ENCODE assay signal across 8 cellular contexts in genomic region chr16:50282010-50282538, GRCh38. TPM values are rescaled to one million over a fixed set of nuclear protein-coding genes. Genes with fewer than 3 reads are reported as not detected.
DNase-seq lines count a peak whose midpoint lies in the region; ATAC-seq and TF ChIP-seq lines count a peak whose summit lies in the region.

No MANE protein-coding gene starts in this region.

- peaks cover 28% of the 10 kb centered on the region for H3K36me3 Mint-ChIP-seq in activated naive CD4-positive, alpha-beta T cell treated with anti-CD3 and anti-CD28 coated beads for 36 hours (ENCODE audit: low read depth)

- CTCF ChIA-PET in activated naive CD4-positive, alpha-beta T cell treated with anti-CD3 and anti-CD28 coated beads for 36 hours (lab: Charles Lee): interaction anchor here (0.5 to 1.2 kb wide), 7 partner anchors 16 to 417 kb away, joined by 3 to 6 read pairs (median 4); partner anchors contain the start of gene CNEP1R1
- CTCF ChIA-PET in A673 (lab: Charles Lee): no interaction called here

- H3K4me3 ChIP-seq in stomach: peak overlapping the region in 1 of 4 donors; percentile 8
- no peak overlapping the region for H3K4me3 ChIP-seq in A673 (ENCODE audit: low read depth, low read length, poor library complexity, severe bottlenecking)

- H3K27ac Mint-ChIP-seq in activated naive CD4-positive, alpha-beta T cell treated with anti-CD3 and anti-CD28 coated beads for 36 hours: peak overlapping the region; percentile 16

- H3K36me3 ChIP-seq in stomach (peaks cover 0 to 3% (median 0%) of the 10 kb centered on the region in 4 donors), A673 (ENCODE audit: insufficient read depth, low read length, poor library complexity, severe bottlenecking) (no peaks in the 10 kb centered on the region)

- H3K4me1 Mint-ChIP-seq in activated naive CD4-positive, alpha-beta T cell treated with anti-CD3 and anti-CD28 coated beads for 36 hours (ENCODE audit: low read depth): peaks cover 89% of the 10 kb centered on the region

- TF ChIP-seq CTCF in GM13976 (IDR thresholded peaks at IDR 0.05; ENCODE audit: borderline replicate concordance, control extremely low read depth, extremely low read depth, insufficient read depth, missing control alignments) (no peak), stomach (IDR thresholded peaks at IDR 0.05) (no peak), A673 (conservative IDR thresholded peaks at IDR 0.05; ENCODE audit: low read depth, low read length) (no peak)

- peak; percentile 84 for DNase-seq in GM13976 (ENCODE audit: low spot score)
- peak; percentile 97 for DNase-seq in NOMO-1 treated with DMSO at 0.1 percent for 48 hours (lab: John Stamatoyannopoulos, UW; ENCODE audit: unreplicated experiment)
- peak; percentile 75 for DNase-seq in activated naive CD4-positive, alpha-beta T cell treated with anti-CD3 and anti-CD28 coated beads for 36 hours
- DNase-seq in left colon: peak; percentile 68 to 79
- DNase-seq in stomach: peak; percentile 69
- DNase-seq in G401 (ENCODE audit: low spot score): no peak
- no peak for DNase-seq in A673 (ENCODE audit: low spot score)

- H3K4me3 Mint-ChIP-seq in activated naive CD4-positive, alpha-beta T cell treated with anti-CD3 and anti-CD28 coated beads for 36 hours: peak overlapping the region; percentile 39

- no peaks in the 10 kb centered on the region for H3K27me3 Mint-ChIP-seq in activated naive CD4-positive, alpha-beta T cell treated with anti-CD3 and anti-CD28 coated beads for 36 hours (ENCODE audit: low read depth)

- H3K9me3 ChIP-seq in stomach (no peaks in the 10 kb centered on the region), A673 (ENCODE audit: low read depth, low read length, poor library complexity, severe bottlenecking) (no peaks in the 10 kb centered on the region)

- POLR2A ChIA-PET in A673 (lab: Charles Lee; ENCODE audit: low non-redundant PET): no interaction called here

- BruUV-seq in A673 (replicated peaks; lab: Mats Ljungman, UMichigan): no TSS peak

- H3K27ac ChIP-seq in stomach (peak overlapping the region in 4 of 5 donors; percentile 43 to 68 (median 54)), A673 (ENCODE audit: low read depth, low read length, poor library complexity, severe bottlenecking) (no peak overlapping the region)

- in situ Hi-C loops in GM13976 (cut with MboI; ENCODE audit: low sequenced_read_pairs, unreplicated experiment) (no loop called here), G401 (cut with HindIII; ENCODE audit: low sequenced_read_pairs) (no loop called here)

- intact Hi-C loops in activated naive CD4-positive, alpha-beta T cell treated with anti-CD3 and anti-CD28 coated beads for 36 hours (cut with micrococcal nuclease): no loop called here
- intact Hi-C loops in left colon (cut with DNase I, micrococcal nuclease): no loop called here
- intact Hi-C loops in stomach (cut with DNase I; ENCODE audit: low total_unique reads): no loop called here
- intact Hi-C loops in A673 (cut with micrococcal nuclease; ENCODE audit: unreplicated experiment): no loop called here

- ATAC-seq in HG02610 (IDR thresholded peaks at IDR 0.05; ENCODE audit: unreplicated experiment): peak; percentile 88
- ATAC-seq in left colon: peak; percentile 11

- H3K9me3 Mint-ChIP-seq in activated naive CD4-positive, alpha-beta T cell treated with anti-CD3 and anti-CD28 coated beads for 36 hours: peaks cover 6% of the 10 kb centered on the region

- H3K4me1 ChIP-seq in stomach: peaks cover 13 to 70% (median 34%) of the 10 kb centered on the region in 4 donors
- no peaks in the 10 kb centered on the region for H3K4me1 ChIP-seq in A673 (ENCODE audit: insufficient read depth, low read length, poor library complexity, severe bottlenecking)

- TF ChIP-seq EP300 in stomach (IDR thresholded peaks at IDR 0.05): no peak

- H3K27me3 ChIP-seq in stomach (no peaks in the 10 kb centered on the region), A673 (replicated peaks; ENCODE audit: insufficient read depth, low read depth, low read length, poor library complexity) (no peaks in the 10 kb centered on the region)

- WGBS in stomach, 5 donors: 58 to 81% (median 63%) methylated on average over 7 of the region's 7 CpGs

- TF ChIP-seq POLR2A in stomach (IDR thresholded peaks at IDR 0.05): no peak

RNA-seq across cellular contexts. Expression of gene ADCY7, which starts 15.7 kb away (rescaled TPM):
- 10 to 100 TPM; 73.4 to 89.6 TPM for total RNA-seq in activated naive CD4-positive, alpha-beta T cell treated with anti-CD3 and anti-CD28 coated beads for 36 hours
- total RNA-seq in left colon (10 to 100 TPM; 14.2 to 20.8 TPM), stomach (100 to 1,000 TPM in 1 of 5 donors, 10 to 100 TPM in 4; 15.1 to 216 (median 33.3) TPM), A673 (2021) (5.4 and 5.5 TPM in 2 replicates)
- polyA plus RNA-seq in stomach: 1 to 10 TPM in 2 of 3 donors, under 1 TPM in 1; 0.76 to 4.4 (median 3.7) TPM
- 0.31 and 1.7 TPM in 2 replicates for total RNA-seq in G401 (2014; rRNA removed; shearing (Covaris generic))

Comparison
In these comparisons a context has a peak if more than half of its experiments do, and no peak if none do; other contexts are left out.
1. DNase-seq: peak in GM13976 (single experiment), NOMO-1 treated with DMSO at 0.1 percent for 48 hours (single experiment), activated naive CD4-positive, alpha-beta T cell treated with anti-CD3 and anti-CD28 coated beads for 36 hours (single experiment), left colon (2 of 2) and stomach (single experiment); none in G401 (single experiment) and A673 (single experiment).